15 cellular contexts compared by ENCODE assay signal in genomic region chr10:4059471-4060138, GRCh38.
DNase-seq lines count a peak whose midpoint lies in the region; ATAC-seq and TF ChIP-seq lines count a peak whose summit lies in the region.
"Had no signal": no experiment of that assay in that cellular context is flagged by ENCODE, and none has a peak within 500 bp of the region (broad histone marks: within the 10 kb centered on the region; RNA-seq: fewer than 3 reads in every experiment).

No MANE protein-coding gene starts in this region.

- H3K27ac ChIP-seq in uterus: peak overlapping the region; percentile 45 to 63
- H3K27ac ChIP-seq: breast epithelium, left lung, neural progenitor cell had no signal

- intact Hi-C loops in activated naive CD4-positive, alpha-beta T cell treated with anti-CD3 and anti-CD28 coated beads for 36 hours (cut with micrococcal nuclease): no loop called here
- intact Hi-C loops in uterus (cut with DNase I; ENCODE audit: low total_unique reads): no loop called here

- no peaks in the 10 kb centered on the region for H3K27me3 Mint-ChIP-seq in activated naive CD4-positive, alpha-beta T cell treated with anti-CD3 and anti-CD28 coated beads for 36 hours (ENCODE audit: low read depth)
- H3K27me3 Mint-ChIP-seq in effector memory CD8-positive, alpha-beta T cell: no peaks in the 10 kb centered on the region

- no peak overlapping the region for H3K4me3 Mint-ChIP-seq in activated naive CD4-positive, alpha-beta T cell treated with anti-CD3 and anti-CD28 coated beads for 36 hours
- peak overlapping the region; percentile 37 to 43 for H3K4me3 Mint-ChIP-seq in effector memory CD8-positive, alpha-beta T cell
- H3K4me3 Mint-ChIP-seq: activated T-cell treated with anti-CD3 and anti-CD28 coated beads, Interleukin-2, amount 50 U/mL, for 4 hours; neural progenitor cell had no signal

- TF ChIP-seq POLR2A in uterus (IDR thresholded peaks at IDR 0.05): no peak

- H3K36me3 Mint-ChIP-seq in activated naive CD4-positive, alpha-beta T cell treated with anti-CD3 and anti-CD28 coated beads for 36 hours (ENCODE audit: low read depth): no peaks in the 10 kb centered on the region
- peaks cover 2% of the 10 kb centered on the region for H3K36me3 Mint-ChIP-seq in effector memory CD8-positive, alpha-beta T cell (ENCODE audit: insufficient read depth)
- H3K36me3 Mint-ChIP-seq: neural progenitor cell had no signal

- peaks cover 22% of the 10 kb centered on the region for H3K4me1 Mint-ChIP-seq in activated naive CD4-positive, alpha-beta T cell treated with anti-CD3 and anti-CD28 coated beads for 36 hours (ENCODE audit: low read depth)
- H3K4me1 Mint-ChIP-seq in effector memory CD8-positive, alpha-beta T cell (ENCODE audit: low read depth in 2 of 2): peaks cover 10 to 13% of the 10 kb centered on the region in 2 donors
- H3K4me1 Mint-ChIP-seq: neural progenitor cell had no signal

- CTCF ChIA-PET in activated naive CD4-positive, alpha-beta T cell treated with anti-CD3 and anti-CD28 coated beads for 36 hours (lab: Charles Lee): interaction anchor here (0.7 to 1.2 kb wide), 3 partner anchors 9 to 372 kb away, joined by 3 to 6 read pairs (median 3); no protein-coding TSS in a partner anchor

- no peak overlapping the region for H3K4me3 ChIP-seq in uterus
- H3K4me3 ChIP-seq: breast epithelium, left lung, neural progenitor cell, spleen had no signal

- H3K9me3 ChIP-seq in uterus: no peaks in the 10 kb centered on the region
- H3K9me3 ChIP-seq: breast epithelium, left lung, spleen had no signal

- DNase-seq in activated naive CD4-positive, alpha-beta T cell treated with anti-CD3 and anti-CD28 coated beads for 36 hours: peak; percentile 20
- DNase-seq in activated naive CD4-positive, alpha-beta T cell treated with Interleukin-2 at 50 U/mL for 16 hours: no peak
- peak; percentile 11 to 18 (median 17) for DNase-seq in effector memory CD8-positive, alpha-beta T cell
- DNase-seq in uterus (no peak), AG20443 (ENCODE audit: low spot score) (no peak), occipital lobe (lab: John Stamatoyannopoulos, UW) (no peak)
- DNase-seq: activated T-cell treated with anti-CD3 and anti-CD28 coated beads, Interleukin-2, amount 50 U/mL, for 4 hours; EL; left lung; NCI-H446; spleen had no signal

- no peak for TF ChIP-seq CTCF in uterus (IDR thresholded peaks at IDR 0.05)

- peaks cover 0 to 4% of the 10 kb centered on the region in 2 donors for H3K4me1 ChIP-seq in uterus
- H3K4me1 ChIP-seq: breast epithelium, neural progenitor cell had no signal

- no peaks in the 10 kb centered on the region for H3K9me3 Mint-ChIP-seq in activated naive CD4-positive, alpha-beta T cell treated with anti-CD3 and anti-CD28 coated beads for 36 hours
- H3K9me3 Mint-ChIP-seq in effector memory CD8-positive, alpha-beta T cell: no peaks in the 10 kb centered on the region
- H3K9me3 Mint-ChIP-seq: activated T-cell treated with anti-CD3 and anti-CD28 coated beads, Interleukin-2, amount 50 U/mL, for 4 hours had no signal

- H3K27me3 ChIP-seq in uterus: no peaks in the 10 kb centered on the region
- H3K27me3 ChIP-seq: breast epithelium, left lung, neural progenitor cell, spleen had no signal

- H3K27ac Mint-ChIP-seq in activated naive CD4-positive, alpha-beta T cell treated with anti-CD3 and anti-CD28 coated beads for 36 hours: no peak overlapping the region
- H3K27ac Mint-ChIP-seq in effector memory CD8-positive, alpha-beta T cell: peak overlapping the region; percentile 71 to 82
- H3K27ac Mint-ChIP-seq: neural progenitor cell had no signal

- H3K36me3 ChIP-seq in uterus: no peaks in the 10 kb centered on the region
- H3K36me3 ChIP-seq: breast epithelium, left lung, neural progenitor cell, spleen had no signal

- ATAC-seq in effector memory CD8-positive, alpha-beta T cell (replicated peaks): peak; percentile 94
- ATAC-seq in HG03159 (IDR thresholded peaks at IDR 0.05; ENCODE audit: unreplicated experiment): no peak
- ATAC-seq: left lung had no signal

TF ChIP-seq in PFSK-1, 5 proteins besides CTCF, POLR2A, EP300 and RAD21:
- no peak for TF ChIP-seq POLR2AphosphoS5 (IDR thresholded peaks at IDR 0.05; ENCODE audit: low read depth, low read length)
- no peak for TF ChIP-seq SIN3A (IDR thresholded peaks at IDR 0.05; ENCODE audit: borderline replicate concordance, insufficient read depth, low read length)
- TF ChIP-seq REST (IDR thresholded peaks at IDR 0.05; ENCODE audit: insufficient read depth in 1 of 2, low read depth in 2 of 2, low read length in 2 of 2): no peak
- no peak for TF ChIP-seq TAF1 (IDR thresholded peaks at IDR 0.05; ENCODE audit: borderline replicate concordance, insufficient read depth, low read length)
- TF ChIP-seq FOXP2 (optimal IDR thresholded peaks at IDR 0.05; ENCODE audit: borderline replicate concordance, extremely low read depth, extremely low read length, insufficient read depth): peak; percentile 10

Comparison
In these comparisons a context has a peak if more than half of its experiments do, and no peak if none do; other contexts are left out.
1. DNase-seq: peak in activated naive CD4-positive, alpha-beta T cell treated with anti-CD3 and anti-CD28 coated beads for 36 hours (single experiment) and effector memory CD8-positive, alpha-beta T cell (3 of 3); none in activated naive CD4-positive, alpha-beta T cell treated with Interleukin-2 at 50 U/mL for 16 hours (single experiment), uterus (0 of 2), AG20443 (single experiment) and occipital lobe (single experiment).